ENCODE assay signal across 8 cellular contexts in genomic region chr3:187739125-187739560, GRCh38. TPM values are rescaled to one million over a fixed set of nuclear protein-coding genes. Genes with fewer than 3 reads are reported as not detected.
DNase-seq lines count a peak whose midpoint lies in the region; ATAC-seq lines count a peak whose summit lies in the region.

No MANE protein-coding gene starts in this region.

- DNase-seq in NOMO-1 treated with DMSO at 0.1 percent for 48 hours (lab: John Stamatoyannopoulos, UW; ENCODE audit: unreplicated experiment): peak; percentile 63
- no peak for DNase-seq in NOMO-1 treated with dmso at 0.1 percent for 144 hours (lab: John Stamatoyannopoulos, UW; ENCODE audit: unreplicated experiment)
- DNase-seq in right cardiac atrium: peak; percentile 64 to 85 (median 83)
- no peak for DNase-seq in skeletal muscle cell (ENCODE audit: low read depth)
- no peak for DNase-seq in KBM-7

- in situ Hi-C loops in KBM-7 (cut with MboI; ENCODE audit: low pct_unique_long_range_greater_than_20kb, low sequenced_read_pairs): loop anchor here (10.0 to 25.0 kb wide), 2 partner anchors 1216 to 1398 kb away; no protein-coding TSS in a partner anchor

- H3K4me3 ChIP-seq in right cardiac atrium (ENCODE audit: low read length) (peak overlapping the region; percentile 74), skeletal muscle cell (ENCODE audit: low read depth, low read length) (peak overlapping the region; percentile 82)

- under 1% methylated on average over 21 of the region's 21 CpGs for WGBS in right cardiac atrium

- peak; percentile 0 for ATAC-seq in right cardiac atrium
- ATAC-seq in HG03342 (IDR thresholded peaks at IDR 0.05; ENCODE audit: unreplicated experiment): no peak
- ATAC-seq in HG03439 (IDR thresholded peaks at IDR 0.05; ENCODE audit: unreplicated experiment): no peak

- peaks cover 51% of the 10 kb centered on the region for H3K4me1 Mint-ChIP-seq in activated naive CD4-positive, alpha-beta T cell treated with anti-CD3 and anti-CD28 coated beads, Interleukin-2, amount 50 U/mL, for 24 hours

- peak overlapping the region; percentile 99 for H3K4me3 Mint-ChIP-seq in activated naive CD4-positive, alpha-beta T cell treated with anti-CD3 and anti-CD28 coated beads, Interleukin-2, amount 50 U/mL, for 24 hours

- peak overlapping the region; percentile 96 for H3K27ac ChIP-seq in right cardiac atrium (ENCODE audit: low read length)

- H3K27me3 Mint-ChIP-seq in activated naive CD4-positive, alpha-beta T cell treated with anti-CD3 and anti-CD28 coated beads, Interleukin-2, amount 50 U/mL, for 24 hours: no peaks in the 10 kb centered on the region

- peak overlapping the region; percentile 98 for H3K27ac Mint-ChIP-seq in activated naive CD4-positive, alpha-beta T cell treated with anti-CD3 and anti-CD28 coated beads, Interleukin-2, amount 50 U/mL, for 24 hours

- H3K4me1 ChIP-seq in right cardiac atrium (ENCODE audit: control insufficient read depth, insufficient read depth, low read length): peaks cover 6% of the 10 kb centered on the region

- H3K27me3 ChIP-seq in right cardiac atrium (ENCODE audit: control insufficient read depth, insufficient read depth): no peaks in the 10 kb centered on the region

- no peaks in the 10 kb centered on the region for H3K36me3 Mint-ChIP-seq in activated naive CD4-positive, alpha-beta T cell treated with anti-CD3 and anti-CD28 coated beads, Interleukin-2, amount 50 U/mL, for 24 hours

- no peaks in the 10 kb centered on the region for H3K9me3 Mint-ChIP-seq in activated naive CD4-positive, alpha-beta T cell treated with anti-CD3 and anti-CD28 coated beads, Interleukin-2, amount 50 U/mL, for 24 hours

- intact Hi-C loops in right cardiac atrium (cut with DNase I): loop anchor here in 3 of 4 donors (2.0 to 10.0 kb wide), 3 partner anchors 1216 to 1496 kb away; no protein-coding TSS in a partner anchor

- H3K9me3 ChIP-seq in right cardiac atrium (ENCODE audit: control insufficient read depth, low read length): no peaks in the 10 kb centered on the region

RNA-seq across cellular contexts. Expression of gene BCL6, which starts 6.1 kb away (rescaled TPM):
- total RNA-seq in right cardiac atrium: 10 to 100 TPM; 70.0 to 77.3 (median 71.4) TPM
- polyA plus RNA-seq in right cardiac atrium: 45.8 TPM

RNA-seq across cellular contexts. Expression of gene RTP2, which starts 36.8 kb away (rescaled TPM):
- total RNA-seq in right cardiac atrium: not detected
- not detected for polyA plus RNA-seq in right cardiac atrium

Comparison
In these comparisons a context has a peak if more than half of its experiments do, and no peak if none do; other contexts are left out.
1. DNase-seq: peak in NOMO-1 treated with DMSO at 0.1 percent for 48 hours (single experiment) and right cardiac atrium (3 of 3); none in NOMO-1 treated with dmso at 0.1 percent for 144 hours (single experiment), skeletal muscle cell (single experiment) and KBM-7 (single experiment).
2. ATAC-seq: peak in right cardiac atrium (2 of 2); none in HG03342 (single experiment) and HG03439 (single experiment).